Comparison of ENCODE assay signal across 23 cellular contexts in the genomic region with DNA sequence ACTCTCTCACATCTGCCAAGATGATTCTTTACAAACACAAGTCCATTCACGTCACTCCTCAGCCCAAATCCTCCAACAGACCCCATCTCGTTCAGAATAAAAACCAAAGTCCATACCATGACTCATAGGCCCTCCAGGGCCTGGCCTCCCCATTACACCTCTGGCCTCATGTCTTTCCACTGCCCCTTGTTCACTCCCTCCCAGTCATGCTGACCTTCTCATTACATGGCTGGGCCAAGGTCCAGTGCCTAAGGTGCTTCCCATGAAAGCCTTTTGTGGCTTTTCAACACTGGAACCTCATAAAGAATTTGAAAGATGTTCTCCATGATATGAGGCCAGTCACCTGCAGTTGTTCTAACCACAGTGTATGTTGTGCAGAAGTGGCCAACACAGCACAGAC.
"Had no signal": no experiment of that assay in that cellular context is flagged by ENCODE, and none has a peak within 500 bp of the region (broad histone marks: within the 10 kb centered on the region; RNA-seq: fewer than 3 reads in every experiment).

No MANE protein-coding gene starts in this region.

- H3K27me3 ChIP-seq: adrenal gland, body of pancreas, hepatocyte, left lung, suprapubic skin had no signal

- H3K9me3 ChIP-seq: adrenal gland, body of pancreas, suprapubic skin had no signal

- H3K4me3 Mint-ChIP-seq: activated naive CD4-positive, alpha-beta T cell treated with anti-CD3 and anti-CD28 coated beads, Interleukin-2, amount 10 ng/mL, durations not matched to agents 7 days and 5 days; central memory CD8-positive, alpha-beta T cell; naive thymus-derived CD8-positive, alpha-beta T cell; T-cell; type B pancreatic cell had no signal

- H3K4me1 ChIP-seq: adrenal gland, parathyroid adenoma, suprapubic skin had no signal

- H3K27ac ChIP-seq: adrenal gland, body of pancreas, hepatocyte, left lung, parathyroid adenoma, suprapubic skin had no signal

- H3K9ac ChIP-seq: parathyroid adenoma had no signal

- H3K27me3 Mint-ChIP-seq: activated naive CD4-positive, alpha-beta T cell treated with anti-CD3 and anti-CD28 coated beads, Interleukin-2, amount 10 ng/mL, durations not matched to agents 7 days and 5 days; central memory CD8-positive, alpha-beta T cell; naive thymus-derived CD8-positive, alpha-beta T cell; T-cell; type B pancreatic cell had no signal

- H3K4me3 ChIP-seq: adrenal gland, body of pancreas, hepatocyte, left lung, smooth muscle cell, suprapubic skin had no signal

- H3K4me1 Mint-ChIP-seq: activated naive CD4-positive, alpha-beta T cell treated with anti-CD3 and anti-CD28 coated beads, Interleukin-2, amount 10 ng/mL, durations not matched to agents 7 days and 5 days; central memory CD8-positive, alpha-beta T cell; naive thymus-derived CD8-positive, alpha-beta T cell; T-cell had no signal

- H3K36me3 Mint-ChIP-seq: activated naive CD4-positive, alpha-beta T cell treated with anti-CD3 and anti-CD28 coated beads, Interleukin-2, amount 10 ng/mL, durations not matched to agents 7 days and 5 days had no signal

- H3K36me3 ChIP-seq: adrenal gland, left lung, suprapubic skin had no signal

- H3K27ac Mint-ChIP-seq: activated naive CD4-positive, alpha-beta T cell treated with anti-CD3 and anti-CD28 coated beads, Interleukin-2, amount 10 ng/mL, durations not matched to agents 7 days and 5 days; naive thymus-derived CD8-positive, alpha-beta T cell; T-cell; type B pancreatic cell had no signal

- DNase-seq: activated CD4-positive, alpha-beta T cell treated with anti-CD3 and anti-CD28 coated beads, Interleukin-2, amount 50 U/mL, for 4 hours; activated CD4-positive, CD25-positive, alpha-beta regulatory T cell treated with anti-CD3 and anti-CD28 coated beads, Interleukin-2, amount 50 U/mL, for 72 hours; activated naive CD4-positive, alpha-beta T cell treated with anti-CD3 and anti-CD28 coated beads, Interleukin-2, amount 10 ng/mL, durations not matched to agents 7 days and 5 days; activated T-cell treated with anti-CD3 and anti-CD28 coated beads for 4 hours; adrenal gland; body of pancreas; effector memory CD4-positive, alpha-beta T cell; kidney; left lung; mesenchymal stem cell; naive thymus-derived CD8-positive, alpha-beta T cell; retina; stimulated activated CD4-positive, alpha-beta T cell treated with anti-CD3 and anti-CD28 coated beads, Interleukin-4, amount 100 ng/mL, for 4 hours; stimulated activated CD8-positive, alpha-beta memory T cell treated with anti-CD3 and anti-CD28 coated beads, Interleukin-4, amount 100 ng/mL, for 48 hours; stimulated activated naive CD8-positive, alpha-beta T cell treated with anti-CD3 and anti-CD28 coated beads, Interleukin-15, Interleukin-2, amounts not matched to agents 100 U/mL and 50 U/mL, for 24 hours; T-cell; T-helper 9 cell had no signal

- H3K4me2 ChIP-seq: hepatocyte, smooth muscle cell had no signal

- ATAC-seq: body of pancreas; left lung; naive thymus-derived CD8-positive, alpha-beta T cell; stimulated activated naive CD8-positive, alpha-beta T cell treated with anti-CD3 and anti-CD28 coated beads, Interleukin-15, Interleukin-2, amounts not matched to agents 100 U/mL and 50 U/mL, for 24 hours; T-cell had no signal

- H2AFZ ChIP-seq: hepatocyte, parathyroid adenoma had no signal

- H3K79me2 ChIP-seq: hepatocyte, parathyroid adenoma had no signal
